In genomic region chr6:114024746-114025145, GRCh38 we compare ENCODE assay signal across 22 cellular contexts.
"Had no signal": no experiment of that assay in that cellular context is flagged by ENCODE, and none has a peak within 500 bp of the region (broad histone marks: within the 10 kb centered on the region; RNA-seq: fewer than 3 reads in every experiment).

No MANE protein-coding gene starts in this region.

- H3K9me3 ChIP-seq: colonic mucosa, gastrocnemius medialis, sigmoid colon, spleen, upper lobe of left lung had no signal

- DNase-seq: activated CD4-positive, alpha-beta memory T cell treated with anti-CD3 and anti-CD28 coated beads, Interleukin-2, amount 10 ng/mL, durations not matched to agents 7 days and 5 days; activated CD4-positive, alpha-beta T cell treated with anti-CD3 and anti-CD28 coated beads, Interleukin-2, amount 10 ng/mL, durations not matched to agents 24 days and 14 days; activated CD8-positive, alpha-beta memory T cell treated with anti-CD3 and anti-CD28 coated beads, Interleukin-2, amount 10 ng/mL, durations not matched to agents 7 days and 5 days; activated gamma-delta T cell treated with Interleukin-2 at 50 U/mL for 16 hours; aorta; brain microvascular endothelial cell; central memory CD4-positive, alpha-beta T cell; colonic mucosa; gastrocnemius medialis; hypothalamus; left ventricle myocardium superior; midbrain; natural killer cell; retina; sigmoid colon; spleen; stimulated activated CD4-positive, alpha-beta T cell treated with anti-CD3 and anti-CD28 coated beads, Interleukin-4, amount 100 ng/mL, for 1 hour; stimulated activated naive CD4-positive, alpha-beta T cell treated with Interleukin-2 at 50 U/mL for 16 hours; upper lobe of left lung had no signal

- ATAC-seq: activated CD4-positive, CD25-positive, alpha-beta regulatory T cell treated with anti-CD3 and anti-CD28 coated beads, Interleukin-2, amount 50 U/mL, for 24 hours; activated CD8-positive, alpha-beta memory T cell treated with anti-CD3 and anti-CD28 coated beads, Interleukin-2, amount 10 ng/mL, durations not matched to agents 7 days and 5 days; gastrocnemius medialis; left ventricle myocardium superior; natural killer cell had no signal

- H3K4me1 ChIP-seq: colonic mucosa, gastrocnemius medialis, sigmoid colon, spleen, upper lobe of left lung had no signal

- H3K4me3 ChIP-seq: colonic mucosa, gastrocnemius medialis, sigmoid colon, spleen, upper lobe of left lung had no signal

- H3K27me3 ChIP-seq: brain microvascular endothelial cell, colonic mucosa, gastrocnemius medialis, sigmoid colon, spleen, upper lobe of left lung had no signal

- H3K36me3 ChIP-seq: brain microvascular endothelial cell, colonic mucosa, gastrocnemius medialis, sigmoid colon, spleen, upper lobe of left lung had no signal

- H3K27ac ChIP-seq: brain microvascular endothelial cell, colonic mucosa, epithelial cell of prostate, gastrocnemius medialis, sigmoid colon, spleen, upper lobe of left lung, VCaP had no signal
